Comparison of ENCODE assay signal across 8 cellular contexts in genomic region chr7:726084-726853, GRCh38. TPM values are rescaled to one million over a fixed set of nuclear protein-coding genes. Genes with fewer than 3 reads are reported as not detected.
DNase-seq lines count a peak whose midpoint lies in the region; ATAC-seq lines count a peak whose summit lies in the region.

Gene DNAAF5, plus strand, starts transcription at chr7:726699. Its CDS starts 22 bp downstream, at chr7:726721.

- intact Hi-C loops in T-helper 2 cell treated with Interferon-gamma antibody and Interleukin-4, amounts not matched to agents 100 ng/mL and 5 ng/mL, for 36 hours (cut with micrococcal nuclease): loop anchor here (1.0 to 2.0 kb wide), 4 partner anchors 122 to 207 kb away; partner anchors contain the start of genes GET4 and PDGFA

- ATAC-seq in GM18499 (IDR thresholded peaks at IDR 0.05; ENCODE audit: insufficient read depth, unreplicated experiment) (peak; percentile 67), HG02870 (IDR thresholded peaks at IDR 0.05; ENCODE audit: unreplicated experiment) (peak; percentile 87)

- peak; percentile 87 for DNase-seq in NCI-H146 (lab: John Stamatoyannopoulos, UW)
- peak in 57 of 58 donors; percentile 27 to 89 (median 75) for DNase-seq in anterior cingulate cortex (lab: John Stamatoyannopoulos, UW)
- peak; percentile 92 for DNase-seq in hepatic stellate cell (ENCODE audit: low spot score)
- DNase-seq in retina: peak; percentile 94
- no peak for DNase-seq in cortex of kidney (lab: John Stamatoyannopoulos, UW)

RNA-seq across cellular contexts. Expression of gene DNAAF5, which starts in this region (rescaled TPM):
- 25.0 and 25.7 TPM in 2 replicates for total RNA-seq in T-helper 2 cell treated with Interferon-gamma antibody and Interleukin-4, amounts not matched to agents 100 ng/mL and 5 ng/mL, for 36 hours
